ENCODE assay signal across 1 cellular context in genomic region chr17:7313890-7314718, GRCh38.
TF ChIP-seq lines count a peak whose summit lies in the region.

No MANE protein-coding gene starts in this region.

TF ChIP-seq in H1, 55 proteins besides CTCF, POLR2A, EP300 and RAD21:
- TF ChIP-seq TEAD4 (IDR thresholded peaks at IDR 0.05; ENCODE audit: low read depth, low read length) (no peak), ATF2 (IDR thresholded peaks at IDR 0.05; ENCODE audit: low read length) (no peak), NANOG (IDR thresholded peaks at IDR 0.05; ENCODE audit: insufficient read depth, low read depth, low read length, poor library complexity, severe bottlenecking) (no peak), E2F6 (IDR thresholded peaks at IDR 0.05) (no peak), NRF1 (IDR thresholded peaks at IDR 0.05; ENCODE audit: low read depth, low read length) (no peak), RBBP5 (IDR thresholded peaks at IDR 0.05; ENCODE audit: borderline replicate concordance, low read depth, low read length) (no peak), MAX (IDR thresholded peaks at IDR 0.05) (no peak), SRF (IDR thresholded peaks at IDR 0.05; ENCODE audit: low read depth, low read length) (no peak), CHD1 (IDR thresholded peaks at IDR 0.05; ENCODE audit: low read depth, low read length) (no peak), SIN3A (conservative IDR thresholded peaks at IDR 0.05 in 1 of 2, IDR thresholded peaks at IDR 0.05 in 1 of 2; ENCODE audit: low read depth in 1 of 2, low read length in 2 of 2) (no peak)
